Comparison of ENCODE assay signal across 18 cellular contexts in the genomic region with DNA sequence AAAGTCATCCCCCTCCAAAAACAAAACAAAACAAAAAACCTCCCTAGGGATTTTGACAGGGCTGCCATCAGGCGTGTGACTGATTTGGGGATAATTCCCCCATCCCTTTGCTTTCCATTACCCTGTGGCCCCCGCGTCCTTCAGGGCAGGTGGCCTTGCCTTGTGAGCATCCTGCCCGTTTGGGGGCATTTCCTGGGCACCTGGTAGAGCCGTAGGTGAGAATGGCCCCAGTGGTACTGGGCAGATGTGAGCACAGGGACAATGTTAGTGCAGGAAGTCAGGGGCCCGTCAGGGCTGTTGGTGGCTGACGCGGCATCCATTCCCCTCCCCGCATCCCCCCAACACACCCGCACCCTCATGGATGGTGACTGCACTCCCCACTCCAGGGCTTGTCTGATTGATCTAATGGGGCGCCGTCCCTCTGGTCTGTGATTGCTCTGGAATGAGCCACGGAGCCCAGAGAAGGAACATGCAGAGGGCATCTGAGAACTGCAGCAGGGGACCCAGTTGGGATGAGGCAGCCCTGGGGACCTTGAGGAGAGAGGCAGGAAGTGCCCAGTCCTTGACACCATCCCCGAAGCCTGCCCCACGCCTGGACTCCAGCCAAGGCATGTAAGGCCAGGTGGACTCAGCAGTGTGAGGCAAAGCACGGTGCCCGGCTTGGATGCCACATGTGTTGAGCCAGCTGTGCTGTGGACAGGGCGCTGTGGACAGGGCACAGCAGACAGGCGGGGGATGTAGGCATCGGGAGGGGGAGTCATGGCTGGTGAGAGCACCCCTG. TPM values are rescaled to one million over a fixed set of nuclear protein-coding genes. Genes with fewer than 3 reads are reported as not detected.
DNase-seq lines count a peak whose midpoint lies in the region; ATAC-seq, FAIRE-seq and TF ChIP-seq lines count a peak whose summit lies in the region.
"Had no signal": no experiment of that assay in that cellular context is flagged by ENCODE, and none has a peak within 500 bp of the region (broad histone marks: within the 10 kb centered on the region; RNA-seq: fewer than 3 reads in every experiment).

No MANE protein-coding gene starts in this region.

- no peaks in the 10 kb centered on the region for H3K9me3 Mint-ChIP-seq in astrocyte (ENCODE audit: unreplicated experiment)
- H3K9me3 Mint-ChIP-seq: neural crest cell had no signal

- peaks cover 3% of the 10 kb centered on the region for H3K4me1 ChIP-seq in astrocyte (ENCODE audit: insufficient read depth, low read length)
- peaks cover 8 to 16% (median 15%) of the 10 kb centered on the region in 3 donors for H3K4me1 ChIP-seq in skeletal muscle tissue (ENCODE audit: control insufficient read depth in 3 of 3, insufficient read depth in 3 of 3, low read length in 3 of 3)

- H3K27ac ChIP-seq in astrocyte (ENCODE audit: low read depth, low read length) = no peak overlapping the region
- peak overlapping the region; percentile 74 for H3K27ac ChIP-seq in layer of hippocampus (ENCODE audit: low read depth, low read length)
- peak overlapping the region; percentile 66 for H3K27ac ChIP-seq in skeletal muscle tissue (ENCODE audit: low read depth, low read length)
- H3K27ac ChIP-seq: SK-N-MC had no signal

- H3K4me2 ChIP-seq in astrocyte (ENCODE audit: low read length) = no peak overlapping the region

- H3K36me3 ChIP-seq in astrocyte (ENCODE audit: insufficient read depth, low read length) (no peaks in the 10 kb centered on the region), skeletal muscle tissue (ENCODE audit: control insufficient read depth in 3 of 3, insufficient read depth in 3 of 3, low read length in 3 of 3) (no peaks in the 10 kb centered on the region)
- H3K36me3 ChIP-seq: MG63 had no signal

- H3K4me3 ChIP-seq in astrocyte (ENCODE audit: insufficient read depth, low read depth, low read length) (no peak overlapping the region), skeletal muscle tissue (ENCODE audit: low read length in 3 of 3) (no peak overlapping the region)
- H3K4me3 ChIP-seq: MG63, SK-N-MC had no signal

- H3K9me3 ChIP-seq in astrocyte (ENCODE audit: insufficient read depth, low read depth, low read length) = no peaks in the 10 kb centered on the region
- no peaks in the 10 kb centered on the region for H3K9me3 ChIP-seq in skeletal muscle tissue (ENCODE audit: control insufficient read depth in 3 of 3, low read length in 3 of 3)
- H3K9me3 ChIP-seq: MG63 had no signal

- H3K79me2 ChIP-seq in astrocyte (ENCODE audit: insufficient read depth, low read length) = no peaks in the 10 kb centered on the region

- no peak for FAIRE-seq in astrocyte (lab: Jason Lieb, UNC)
- FAIRE-seq: GM12892 had no signal

- H3K4me1 Mint-ChIP-seq in astrocyte (ENCODE audit: low read depth, unreplicated experiment) = no peaks in the 10 kb centered on the region

- ATAC-seq in GM21723 (IDR thresholded peaks at IDR 0.05; ENCODE audit: unreplicated experiment) = no peak
- ATAC-seq in HG03442 (IDR thresholded peaks at IDR 0.05; ENCODE audit: unreplicated experiment) = no peak
- ATAC-seq: left lobe of liver had no signal

- DNase-seq in COLO668 (lab: John Stamatoyannopoulos, UW; ENCODE audit: unreplicated experiment) (peak; percentile 34), astrocyte (ENCODE audit: low read depth) (no peak), NCI-H526 treated with DMSO at 0.1 percent for 48 hours (lab: John Stamatoyannopoulos, UW) (no peak), SW 1271 (lab: John Stamatoyannopoulos, UW) (no peak)
- DNase-seq: EL, MG63, substantia nigra had no signal

- H3K27me3 Mint-ChIP-seq in astrocyte (ENCODE audit: low read depth, unreplicated experiment) = peaks cover 19% of the 10 kb centered on the region

- no peaks in the 10 kb centered on the region for H4K20me1 ChIP-seq in astrocyte (ENCODE audit: insufficient read depth, low read length)

- peak overlapping the region; percentile 41 for H2AFZ ChIP-seq in astrocyte (ENCODE audit: low read depth, low read length)

- no peak for TF ChIP-seq CTCF in astrocyte (IDR thresholded peaks at IDR 0.05; ENCODE audit: insufficient read depth, low read depth, low read length)

- no peak overlapping the region for H3K4me3 Mint-ChIP-seq in astrocyte (ENCODE audit: unreplicated experiment)
- H3K4me3 Mint-ChIP-seq: B cell, neural crest cell had no signal

- no peaks in the 10 kb centered on the region for H3K36me3 Mint-ChIP-seq in astrocyte (ENCODE audit: low read depth, unreplicated experiment)

- peaks cover 3% of the 10 kb centered on the region for H3K27me3 ChIP-seq in astrocyte (ENCODE audit: insufficient read depth, low read length)
- H3K27me3 ChIP-seq in layer of hippocampus (ENCODE audit: control insufficient read depth, insufficient read depth, low read length) = peaks cover 2% of the 10 kb centered on the region
- H3K27me3 ChIP-seq in skeletal muscle tissue (ENCODE audit: control insufficient read depth in 3 of 3, insufficient read depth in 3 of 3, low read length in 3 of 3) = peaks cover 28 to 40% (median 30%) of the 10 kb centered on the region in 3 donors
- H3K27me3 ChIP-seq: MG63 had no signal

- H3K9ac ChIP-seq in astrocyte (ENCODE audit: low read length) (no peak overlapping the region), skeletal muscle tissue (ENCODE audit: low read depth in 1 of 3, low read length in 3 of 3) (peak overlapping the region in 1 of 3 donors; percentile 60)

- no peak overlapping the region for H3K27ac Mint-ChIP-seq in astrocyte (ENCODE audit: unreplicated experiment)
- H3K27ac Mint-ChIP-seq: B cell had no signal

RNA-seq across cellular contexts. Expression of gene OBP2B, which starts 27.4 kb away (rescaled TPM):
- total RNA-seq in astrocyte = not detected in 2 replicates
- total RNA-seq in skeletal muscle tissue = not detected
- total RNA-seq: activated CD8-positive, alpha-beta memory T cell treated with anti-CD3 and anti-CD28 coated beads for 36 hours; B cell; bronchial epithelial cell; left lobe of liver; neural crest cell had no signal

RNA-seq across cellular contexts. Expression of gene ABO, which starts 38.5 kb away (rescaled TPM):
- total RNA-seq in astrocyte = 0.10 TPM in 1 of 2 replicates, not detected in the other
- total RNA-seq in skeletal muscle tissue = under 0.01 TPM
- total RNA-seq: activated CD8-positive, alpha-beta memory T cell treated with anti-CD3 and anti-CD28 coated beads for 36 hours; B cell had no signal
